ENCODE assay signal across 9 cellular contexts in genomic region chr5:44051591-44051990, GRCh38.
"Had no signal": no experiment of that assay in that cellular context is flagged by ENCODE, and none has a peak within 500 bp of the region (broad histone marks: within the 10 kb centered on the region; RNA-seq: fewer than 3 reads in every experiment).

No MANE protein-coding gene starts in this region.

- DNase-seq: activated CD4-positive, alpha-beta T cell treated with anti-CD3 and anti-CD28 coated beads, Interleukin-2, amount 10 ng/mL, durations not matched to agents 7 days and 5 days; activated naive CD4-positive, alpha-beta T cell treated with anti-CD3 and anti-CD28 coated beads for 36 hours; activated T-cell treated with anti-CD3 and anti-CD28 coated beads for 4 hours; dorsolateral prefrontal cortex; left ventricle myocardium superior; mesendoderm; occipital lobe; spleen; stimulated activated CD4-positive, alpha-beta T cell treated with anti-CD3 and anti-CD28 coated beads, Interleukin-1b, Interleukin-23, amount 100 ng/mL, for 48 hours had no signal
